In genomic region chr1:77514871-77515776, GRCh38 we compare ENCODE assay signal across 9 cellular contexts.
DNase-seq lines count a peak whose midpoint lies in the region; ATAC-seq and TF ChIP-seq lines count a peak whose summit lies in the region.
"Had no signal": no experiment of that assay in that cellular context is flagged by ENCODE, and none has a peak within 500 bp of the region (broad histone marks: within the 10 kb centered on the region; RNA-seq: fewer than 3 reads in every experiment).

No MANE protein-coding gene starts in this region.

- H3K36me3 Mint-ChIP-seq in effector memory CD8-positive, alpha-beta T cell (ENCODE audit: insufficient read depth): peaks cover 3% of the 10 kb centered on the region
- H3K36me3 Mint-ChIP-seq: memory B cell had no signal

- peaks cover 0 to 3% of the 10 kb centered on the region in 2 donors for H3K4me1 Mint-ChIP-seq in effector memory CD8-positive, alpha-beta T cell (ENCODE audit: low read depth in 2 of 2)
- H3K4me1 Mint-ChIP-seq: memory B cell had no signal

- H2AFZ ChIP-seq in neuron (ENCODE audit: low read depth, low read length): peak overlapping the region; percentile 21

- H3K9me3 Mint-ChIP-seq in effector memory CD8-positive, alpha-beta T cell: peaks cover 0 to 4% of the 10 kb centered on the region in 2 donors

- no peak overlapping the region for H3K27ac Mint-ChIP-seq in effector memory CD8-positive, alpha-beta T cell
- H3K27ac Mint-ChIP-seq: memory B cell had no signal

- intact Hi-C loops in psoas muscle (cut with DNase I): no loop called here

- peaks cover 0 to 8% of the 10 kb centered on the region in 2 donors for H3K27me3 Mint-ChIP-seq in effector memory CD8-positive, alpha-beta T cell

- H3K9me3 ChIP-seq in neuron (ENCODE audit: low read length): no peaks in the 10 kb centered on the region
- H3K9me3 ChIP-seq in psoas muscle: no peaks in the 10 kb centered on the region

- H3K4me3 ChIP-seq in fibroblast of mammary gland (ENCODE audit: control insufficient read depth, low read depth, low read length) (no peak overlapping the region), neuron (ENCODE audit: low read length) (peak overlapping the region; percentile 2), psoas muscle (no peak overlapping the region)

- ATAC-seq in psoas muscle: no peak
- no peak for ATAC-seq in effector memory CD8-positive, alpha-beta T cell (replicated peaks)

- H3K27me3 ChIP-seq in neuron (ENCODE audit: insufficient read depth, low read length): no peaks in the 10 kb centered on the region
- peaks cover 0 to 14% (median 0%) of the 10 kb centered on the region in 3 donors for H3K27me3 ChIP-seq in psoas muscle (ENCODE audit: insufficient read depth in 3 of 3, low read length in 2 of 3)

- H3K4me3 Mint-ChIP-seq in effector memory CD8-positive, alpha-beta T cell: no peak overlapping the region
- H3K4me3 Mint-ChIP-seq: memory B cell had no signal

- H3K4me1 ChIP-seq in neuron (ENCODE audit: insufficient read depth, low read length) (peaks cover 23% of the 10 kb centered on the region), psoas muscle (no peaks in the 10 kb centered on the region)

- peak; percentile 16 for TF ChIP-seq CTCF in fibroblast of mammary gland (conservative IDR thresholded peaks at IDR 0.05; ENCODE audit: control insufficient read depth, insufficient read depth, low read depth, low read length)
- no peak for TF ChIP-seq CTCF in psoas muscle (IDR thresholded peaks at IDR 0.05)

- DNase-seq in ELR (ENCODE audit: low read depth) (peak; percentile 73), NCI-H82 (lab: John Stamatoyannopoulos, UW) (peak; percentile 50), fibroblast of mammary gland (ENCODE audit: low read depth) (peak; percentile 63), psoas muscle (no peak), NCI-H446 treated with DMSO at 0.1 percent for 48 hours (lab: John Stamatoyannopoulos, UW) (no peak), ACHN (no peak)
- DNase-seq in effector memory CD8-positive, alpha-beta T cell: no peak

- in situ Hi-C loops in ACHN (cut with HindIII; ENCODE audit: low pct_ligation_motif_present, low pct_unique_long_range_greater_than_20kb, low sequenced_read_pairs): no loop called here

- no peak overlapping the region for H3K27ac ChIP-seq in psoas muscle

- H3K36me3 ChIP-seq in neuron (ENCODE audit: insufficient read depth, low read length) (no peaks in the 10 kb centered on the region), psoas muscle (ENCODE audit: insufficient read depth in 1 of 2, low read depth in 1 of 2) (no peaks in the 10 kb centered on the region)

- 12 to 19% (median 14%) methylated on average over 10 of the region's 10 CpGs for WGBS in psoas muscle, 3 donors

Comparison
In these comparisons a context has a peak if more than half of its experiments do, and no peak if none do; other contexts are left out.
1. DNase-seq: peak in ELR (single experiment), NCI-H82 (single experiment) and fibroblast of mammary gland (single experiment); none in psoas muscle (0 of 2), NCI-H446 treated with DMSO at 0.1 percent for 48 hours (single experiment), ACHN (single experiment) and effector memory CD8-positive, alpha-beta T cell (0 of 3).